ENCODE assay signal across 16 cellular contexts in genomic region chr16:77835111-77835510, GRCh38. TPM values are rescaled to one million over a fixed set of nuclear protein-coding genes. Genes with fewer than 3 reads are reported as not detected.
"Had no signal": no experiment of that assay in that cellular context is flagged by ENCODE, and none has a peak within 500 bp of the region (broad histone marks: within the 10 kb centered on the region; RNA-seq: fewer than 3 reads in every experiment).

No MANE protein-coding gene starts in this region.

- H3K36me3 ChIP-seq: neural progenitor cell, ovary, thoracic aorta had no signal

- H3K9me3 Mint-ChIP-seq: activated naive CD4-positive, alpha-beta T cell treated with anti-CD3 and anti-CD28 coated beads, Interleukin-2, amount 50 U/mL, for 24 hours; naive B cell had no signal

- H3K4me3 ChIP-seq: lung, neural progenitor cell, ovary, thoracic aorta had no signal

- H3K4me1 Mint-ChIP-seq: activated naive CD4-positive, alpha-beta T cell treated with anti-CD3 and anti-CD28 coated beads, Interleukin-2, amount 50 U/mL, for 24 hours; stimulated activated memory B cell treated with anti-CD40 and anti-IgM and Interleukin-4, amounts not matched to agents 10 μg/mL and 1 μg/mL and 100 μg/mL, for 72 hours had no signal

- H3K9me3 ChIP-seq: ovary, thoracic aorta had no signal

- H3K4me3 Mint-ChIP-seq: activated naive CD4-positive, alpha-beta T cell treated with anti-CD3 and anti-CD28 coated beads, Interleukin-2, amount 50 U/mL, for 24 hours; naive B cell; neural progenitor cell; stimulated activated memory B cell treated with anti-CD40 and anti-IgM and Interleukin-4, amounts not matched to agents 10 μg/mL and 1 μg/mL and 100 μg/mL, for 72 hours had no signal

- H3K9ac ChIP-seq: neural progenitor cell had no signal

- ATAC-seq: left colon; sciatic nerve; stimulated activated memory B cell treated with anti-CD40 and anti-IgM and Interleukin-4, amounts not matched to agents 10 μg/mL and 1 μg/mL and 100 μg/mL, for 72 hours had no signal

- H3K27me3 ChIP-seq: foreskin keratinocyte, neural progenitor cell, ovary had no signal

- H3K27ac ChIP-seq: foreskin keratinocyte, ovary, thoracic aorta had no signal

- H3K36me3 Mint-ChIP-seq: activated naive CD4-positive, alpha-beta T cell treated with anti-CD3 and anti-CD28 coated beads, Interleukin-2, amount 50 U/mL, for 24 hours; naive B cell; stimulated activated memory B cell treated with anti-CD40 and anti-IgM and Interleukin-4, amounts not matched to agents 10 μg/mL and 1 μg/mL and 100 μg/mL, for 72 hours had no signal

- DNase-seq: activated CD4-positive, alpha-beta T cell treated with anti-CD3 and anti-CD28 coated beads, Interleukin-2, amount 50 U/mL, for 4 hours; activated gamma-delta T cell; effector CD8-positive, alpha-beta T cell; hippocampal formation; left colon; naive B cell; ovary; stimulated activated CD4-positive, alpha-beta T cell treated with anti-CD3 and anti-CD28 coated beads, Interleukin-4, amount 100 ng/mL, for 4 hours had no signal

- H3K27ac Mint-ChIP-seq: activated naive CD4-positive, alpha-beta T cell treated with anti-CD3 and anti-CD28 coated beads, Interleukin-2, amount 50 U/mL, for 24 hours; naive B cell; stimulated activated memory B cell treated with anti-CD40 and anti-IgM and Interleukin-4, amounts not matched to agents 10 μg/mL and 1 μg/mL and 100 μg/mL, for 72 hours had no signal

- H2AFZ ChIP-seq: neural progenitor cell had no signal

RNA-seq across cellular contexts. Expression of gene VAT1L, which starts 46.7 kb away (rescaled TPM):
- total RNA-seq: foreskin keratinocyte; T-helper 2 cell treated with Interferon-gamma antibody and Interleukin-4, amounts not matched to agents 100 ng/mL and 5 ng/mL, for 36 hours had no signal
- polyA plus RNA-seq: foreskin keratinocyte had no signal
